Comparison of ENCODE assay signal across 8 cellular contexts in the genomic region with DNA sequence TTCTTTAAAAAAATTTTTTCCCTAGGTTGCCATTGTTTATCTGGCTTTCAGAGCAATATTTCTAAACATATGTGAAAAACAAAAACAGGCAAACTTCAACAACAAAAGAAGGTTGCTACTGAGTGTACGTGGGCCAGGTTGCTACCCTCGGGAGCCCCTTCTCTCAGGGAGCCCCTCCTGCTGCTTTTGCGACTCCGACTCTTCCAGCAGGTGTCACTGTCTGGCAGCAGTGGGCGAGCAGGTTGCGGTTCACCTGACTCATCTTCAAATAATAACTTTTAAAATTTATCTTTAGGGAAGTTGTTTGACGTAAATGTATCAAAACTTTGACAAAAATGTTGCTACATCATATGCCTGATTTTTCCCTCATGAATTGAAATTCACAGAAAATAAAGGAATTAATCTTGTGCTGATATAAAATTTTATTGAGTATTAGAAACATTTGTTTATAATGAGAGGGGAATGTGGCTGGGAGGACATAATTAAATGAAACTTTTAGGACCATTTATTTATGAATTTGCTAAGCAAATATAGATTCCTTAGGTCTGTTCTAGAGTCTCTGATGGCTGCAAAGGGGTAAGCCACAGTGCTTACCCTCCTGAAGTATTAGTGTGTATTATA.
DNase-seq lines count a peak whose midpoint lies in the region; ATAC-seq and TF ChIP-seq lines count a peak whose summit lies in the region.

No MANE protein-coding gene starts in this region.

- no peak for TF ChIP-seq POLR2A in erythroblast (IDR thresholded peaks at IDR 0.05; ENCODE audit: low read length)

- H3K9me3 Mint-ChIP-seq in stimulated activated naive CD8-positive, alpha-beta T cell treated with anti-CD3 and anti-CD28 coated beads, Interleukin-15, amount 100 ng/mL, for 72 hours: no peaks in the 10 kb centered on the region

- H3K4me3 Mint-ChIP-seq in stimulated activated naive CD8-positive, alpha-beta T cell treated with anti-CD3 and anti-CD28 coated beads, Interleukin-15, amount 100 ng/mL, for 72 hours: no peak overlapping the region

- no peak overlapping the region for H3K27ac Mint-ChIP-seq in stimulated activated naive CD8-positive, alpha-beta T cell treated with anti-CD3 and anti-CD28 coated beads, Interleukin-15, amount 100 ng/mL, for 72 hours

- peaks cover 25% of the 10 kb centered on the region for H3K4me1 Mint-ChIP-seq in stimulated activated naive CD8-positive, alpha-beta T cell treated with anti-CD3 and anti-CD28 coated beads, Interleukin-15, amount 100 ng/mL, for 72 hours

- H3K27me3 Mint-ChIP-seq in stimulated activated naive CD8-positive, alpha-beta T cell treated with anti-CD3 and anti-CD28 coated beads, Interleukin-15, amount 100 ng/mL, for 72 hours: no peaks in the 10 kb centered on the region

- peak; percentile 55 for ATAC-seq in stimulated activated naive CD8-positive, alpha-beta T cell treated with anti-CD3 and anti-CD28 coated beads, Interleukin-15, Interleukin-2, amounts not matched to agents 100 U/mL and 50 U/mL, for 24 hours
- no peak for ATAC-seq in stimulated activated naive CD8-positive, alpha-beta T cell treated with anti-CD3 and anti-CD28 coated beads, Interleukin-15, amount 100 ng/mL, for 72 hours
- no peak for ATAC-seq in HG02642 (IDR thresholded peaks at IDR 0.05; ENCODE audit: poor library complexity, unreplicated experiment)

- DNase-seq in stimulated activated naive CD8-positive, alpha-beta T cell treated with anti-CD3 and anti-CD28 coated beads, Interleukin-15, Interleukin-2, amounts not matched to agents 100 U/mL and 50 U/mL, for 24 hours: peak; percentile 52
- no peak for DNase-seq in stimulated activated naive CD8-positive, alpha-beta T cell treated with anti-CD3 and anti-CD28 coated beads, Interleukin-15, amount 100 ng/mL, for 72 hours
- DNase-seq in T-helper 9 cell (peak; percentile 10), erythroblast (lab: John Stamatoyannopoulos, UW) (peak; percentile 18 to 24), renal cortical epithelial cell (ENCODE audit: low read depth) (peak; percentile 20), mucosa of gallbladder (ENCODE audit: low spot score) (no peak), A172 (ENCODE audit: low spot score) (no peak)

Comparison
In these comparisons a context has a peak if more than half of its experiments do, and no peak if none do; other contexts are left out.
1. DNase-seq: peak in stimulated activated naive CD8-positive, alpha-beta T cell treated with anti-CD3 and anti-CD28 coated beads, Interleukin-15, Interleukin-2, amounts not matched to agents 100 U/mL and 50 U/mL, for 24 hours (single experiment), T-helper 9 cell (single experiment), erythroblast (2 of 2) and renal cortical epithelial cell (single experiment); none in stimulated activated naive CD8-positive, alpha-beta T cell treated with anti-CD3 and anti-CD28 coated beads, Interleukin-15, amount 100 ng/mL, for 72 hours (0 of 2), mucosa of gallbladder (single experiment) and A172 (single experiment).